Comparison of ENCODE assay signal across 29 cellular contexts in the genomic region with DNA sequence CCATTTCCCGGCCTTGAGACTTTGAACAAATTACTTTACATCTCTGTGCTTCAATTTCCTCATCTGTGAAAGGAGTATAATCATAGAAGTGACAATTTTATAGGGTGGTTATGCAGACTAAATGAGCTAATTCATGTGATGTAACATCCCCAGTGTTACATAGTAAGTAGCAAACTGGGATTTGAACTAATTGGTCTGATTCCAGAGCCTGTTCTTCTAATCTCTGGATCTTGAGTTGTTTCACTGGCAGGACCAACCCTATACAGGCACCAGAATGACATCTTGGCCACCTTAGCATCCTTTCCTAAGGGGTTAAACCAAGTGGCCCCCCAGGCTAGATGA.
"Had no signal": no experiment of that assay in that cellular context is flagged by ENCODE, and none has a peak within 500 bp of the region (broad histone marks: within the 10 kb centered on the region; RNA-seq: fewer than 3 reads in every experiment).

No MANE protein-coding gene starts in this region.

- H3K9me3 Mint-ChIP-seq: nephron; stimulated activated memory B cell treated with anti-CD40 and anti-IgM and Interleukin-4, amounts not matched to agents 10 μg/mL and 1 μg/mL and 100 μg/mL, for 72 hours; T-cell had no signal

- H3K36me3 ChIP-seq: brain microvascular endothelial cell, prostate gland had no signal

- ATAC-seq: gastroesophageal sphincter; left ventricle myocardium superior; mucosa of descending colon; sciatic nerve; stimulated activated memory B cell treated with anti-CD40 and anti-IgM and Interleukin-4, amounts not matched to agents 10 μg/mL and 1 μg/mL and 100 μg/mL, for 72 hours had no signal

- DNase-seq: activated CD4-positive, alpha-beta T cell treated with anti-CD3 and anti-CD28 coated beads for 4 hours; activated CD4-positive, alpha-beta T cell treated with anti-CD3 and anti-CD28 coated beads, Interleukin-2, amount 50 U/mL, for 48 hours; activated CD4-positive, CD25-positive, alpha-beta regulatory T cell; activated effector memory CD4-positive, alpha-beta T cell treated with Interleukin-2 at 50 U/mL for 16 hours; activated naive CD4-positive, alpha-beta T cell treated with Interleukin-2 at 50 U/mL for 16 hours; activated T-cell treated with anti-CD3 and anti-CD28 coated beads, Interleukin-2, amount 50 U/mL, for 48 hours; amniotic stem cell; brain microvascular endothelial cell; dorsolateral prefrontal cortex; effector memory CD4-positive, alpha-beta T cell; islet precursor cell; left ventricle myocardium superior; mucosa of descending colon; retina; stimulated activated CD4-positive, alpha-beta T cell treated with anti-CD3 and anti-CD28 coated beads, Interleukin-12 subunit alpha, Interleukin-12 subunit beta, amount 100 ng/mL, for 4 hours; stimulated activated CD4-positive, alpha-beta T cell treated with anti-CD3 and anti-CD28 coated beads, Interleukin-4, amount 100 ng/mL, for 1 hour; T-cell; testis; transverse colon had no signal

- H3K27ac ChIP-seq: brain microvascular endothelial cell, coronary artery, gastroesophageal sphincter, prostate gland, skin epidermis, testis, transverse colon had no signal

- H3K27me3 Mint-ChIP-seq: activated naive CD8-positive, alpha-beta T cell; stimulated activated memory B cell treated with anti-CD40 and anti-IgM and Interleukin-4, amounts not matched to agents 10 μg/mL and 1 μg/mL and 100 μg/mL, for 72 hours; T-cell had no signal

- H3K27me3 ChIP-seq: brain microvascular endothelial cell, dorsolateral prefrontal cortex, gastroesophageal sphincter, hepatocyte, testis, transverse colon had no signal

- H3K4me3 ChIP-seq: coronary artery, dorsolateral prefrontal cortex, gastroesophageal sphincter, hepatocyte, mucosa of descending colon, prostate gland, skin epidermis, testis, transverse colon had no signal

- H3K4me1 Mint-ChIP-seq: nephron; stimulated activated memory B cell treated with anti-CD40 and anti-IgM and Interleukin-4, amounts not matched to agents 10 μg/mL and 1 μg/mL and 100 μg/mL, for 72 hours had no signal

- H3K9me3 ChIP-seq: gastroesophageal sphincter, mucosa of descending colon, prostate gland, testis, transverse colon had no signal

- H3K4me1 ChIP-seq: prostate gland, testis, transverse colon had no signal

- H3K4me3 Mint-ChIP-seq: activated naive CD8-positive, alpha-beta T cell; nephron; stimulated activated memory B cell treated with anti-CD40 and anti-IgM and Interleukin-4, amounts not matched to agents 10 μg/mL and 1 μg/mL and 100 μg/mL, for 72 hours; T-cell had no signal

- H3K27ac Mint-ChIP-seq: activated naive CD8-positive, alpha-beta T cell; nephron; stimulated activated memory B cell treated with anti-CD40 and anti-IgM and Interleukin-4, amounts not matched to agents 10 μg/mL and 1 μg/mL and 100 μg/mL, for 72 hours had no signal

- FAIRE-seq: astrocyte had no signal
